9 cellular contexts compared by ENCODE assay signal in the genomic region with DNA sequence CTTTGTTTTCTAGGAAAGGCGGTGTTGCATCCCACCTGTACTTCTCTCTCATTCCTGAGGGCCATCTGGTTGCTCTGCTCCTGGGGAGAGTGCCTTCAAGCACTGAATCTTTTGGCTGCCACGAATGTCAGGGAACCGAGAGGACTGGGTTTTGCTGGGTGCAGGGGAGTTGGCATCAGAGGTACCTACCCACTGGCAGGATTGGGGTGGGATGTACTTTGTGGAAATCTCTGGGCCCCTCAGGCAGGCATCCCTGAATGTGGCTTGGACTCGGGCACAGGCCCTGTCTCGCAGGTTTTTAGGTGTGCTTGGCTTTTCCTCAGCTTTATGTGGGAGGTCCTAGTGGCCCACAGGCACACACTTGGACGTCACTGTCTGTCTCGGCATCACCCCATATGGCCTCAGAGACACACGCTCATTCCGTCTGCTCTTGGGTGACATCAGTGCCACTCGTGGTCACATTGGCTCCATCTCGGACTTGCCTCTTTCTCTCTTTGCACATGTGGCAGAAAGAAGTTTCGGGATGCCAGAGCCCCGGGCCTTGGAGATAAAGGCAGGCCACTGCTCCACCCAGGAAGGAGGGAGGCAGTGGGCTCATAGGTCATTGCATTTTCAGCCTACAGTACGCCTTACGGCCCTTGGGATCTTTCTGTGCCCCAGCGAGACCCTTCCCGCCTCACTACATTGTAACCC.
"Had no signal": no experiment of that assay in that cellular context is flagged by ENCODE, and none has a peak within 500 bp of the region (broad histone marks: within the 10 kb centered on the region; RNA-seq: fewer than 3 reads in every experiment).

No MANE protein-coding gene starts in this region.

- H3K36me3 Mint-ChIP-seq: IgD-negative memory B cell had no signal

- H3K27ac Mint-ChIP-seq: HFFc6 had no signal

- H3K36me3 ChIP-seq: HAP-1 had no signal

- H3K9ac ChIP-seq: GM23248 had no signal

- H3K27ac ChIP-seq: GM23248, HL-60 had no signal

- H3K4me1 ChIP-seq: HAP-1 had no signal

- H3K4me3 ChIP-seq: GM23248, HAP-1 had no signal

- H3K27me3 Mint-ChIP-seq: IgD-negative memory B cell had no signal

- DNase-seq: GM23248, GOT3, H7, HFFc6 had no signal

- H3K4me1 Mint-ChIP-seq: IgD-negative memory B cell had no signal

- H3K4me3 Mint-ChIP-seq: HFFc6, IgD-negative memory B cell had no signal

- H3K9me3 ChIP-seq: HAP-1 had no signal

- H2AFZ ChIP-seq: GM23248 had no signal

- ATAC-seq: HCT116, HepG2 had no signal
